In genomic region chr17:47239663-47240374, GRCh38 we compare ENCODE assay signal across 9 cellular contexts. TPM values are rescaled to one million over a fixed set of nuclear protein-coding genes. Genes with fewer than 3 reads are reported as not detected.
DNase-seq lines count a peak whose midpoint lies in the region; ATAC-seq and TF ChIP-seq lines count a peak whose summit lies in the region.
"Had no signal": no experiment of that assay in that cellular context is flagged by ENCODE, and none has a peak within 500 bp of the region (broad histone marks: within the 10 kb centered on the region; RNA-seq: fewer than 3 reads in every experiment).

No MANE protein-coding gene starts in this region.

- H3K27me3 ChIP-seq in A673 (replicated peaks; ENCODE audit: insufficient read depth, low read depth, low read length, poor library complexity) (no peaks in the 10 kb centered on the region), Peyer's patch (no peaks in the 10 kb centered on the region), esophagus (ENCODE audit: control insufficient read depth in 1 of 2, insufficient read depth in 2 of 2, low read length in 2 of 2) (no peaks in the 10 kb centered on the region)

- peaks cover 5 to 9% of the 10 kb centered on the region in 2 donors for H3K27me3 Mint-ChIP-seq in natural killer cell treated with Interleukin-12 subunit alpha and Interleukin-12 subunit beta and Interleukin-15 and Interleukin-18, amount 100 ng/mL, for 72 hours
- peaks cover 20% of the 10 kb centered on the region for H3K27me3 Mint-ChIP-seq in T-helper 17 cell

- no peaks in the 10 kb centered on the region for H3K36me3 ChIP-seq in A673 (ENCODE audit: insufficient read depth, low read length, poor library complexity, severe bottlenecking)
- H3K36me3 ChIP-seq in HEK293 (ENCODE audit: control insufficient read depth in 2 of 2, insufficient read depth in 1 of 2, low read length in 2 of 2): no peaks in the 10 kb centered on the region
- no peaks in the 10 kb centered on the region for H3K36me3 ChIP-seq in Peyer's patch
- H3K36me3 ChIP-seq in esophagus (ENCODE audit: control insufficient read depth in 2 of 2, insufficient read depth in 2 of 2, low read length in 1 of 2): no peaks in the 10 kb centered on the region

- H3K27ac ChIP-seq in A673 (ENCODE audit: low read depth, low read length, poor library complexity, severe bottlenecking) (peak overlapping the region; percentile 37), HEK293 (ENCODE audit: extremely low read depth, low read depth, low read length) (peak overlapping the region; percentile 58), Peyer's patch (peak overlapping the region; percentile 20 to 72 (median 50)), esophagus (ENCODE audit: low read depth in 2 of 2, low read length in 1 of 2) (peak overlapping the region; percentile 54 to 56)

- intact Hi-C loops in A673 (cut with micrococcal nuclease; ENCODE audit: unreplicated experiment): no loop called here

- peaks cover 8% of the 10 kb centered on the region for H3K4me1 ChIP-seq in A673 (ENCODE audit: insufficient read depth, low read length, poor library complexity, severe bottlenecking)
- H3K4me1 ChIP-seq in HEK293 (ENCODE audit: control insufficient read depth, insufficient read depth, low read length): peaks cover 11% of the 10 kb centered on the region
- peaks cover 0 to 13% (median 0%) of the 10 kb centered on the region in 4 donors for H3K4me1 ChIP-seq in Peyer's patch
- no peaks in the 10 kb centered on the region for H3K4me1 ChIP-seq in esophagus (ENCODE audit: control insufficient read depth in 2 of 2, insufficient read depth in 2 of 2, low read length in 1 of 2)

- TF ChIP-seq CTCF in A673 (conservative IDR thresholded peaks at IDR 0.05; ENCODE audit: low read depth, low read length) (no peak), HEK293 (tag by site-specific recombination; IDR thresholded peaks at IDR 0.05) (no peak), Peyer's patch (IDR thresholded peaks at IDR 0.05) (no peak)

- TF ChIP-seq POLR2A in Peyer's patch (IDR thresholded peaks at IDR 0.05): no peak

- POLR2A ChIA-PET in A673 (lab: Charles Lee; ENCODE audit: low non-redundant PET): no interaction called here
- POLR2A ChIA-PET in HEK293 (lab: Yijun Ruan, JAX): interaction anchor here (0.6 to 1.1 kb wide), 6 partner anchors 9 to 76 kb away, joined by 3 to 5 read pairs (median 4); partner anchors contain the start of gene CDC27

- ATAC-seq in natural killer cell treated with Interleukin-12 subunit alpha and Interleukin-12 subunit beta and Interleukin-15 and Interleukin-18, amount 100 ng/mL, for 72 hours: peak; percentile 50 to 63
- no peak for ATAC-seq in T-helper 17 cell
- no peak for ATAC-seq in GM18517 (IDR thresholded peaks at IDR 0.05; ENCODE audit: unreplicated experiment)

- peak; percentile 80 for DNase-seq in A673 (ENCODE audit: low spot score)
- DNase-seq in Peyer's patch: peak in 2 of 3 donors; percentile 42 to 68
- DNase-seq in natural killer cell treated with Interleukin-12 subunit alpha and Interleukin-12 subunit beta and Interleukin-15 and Interleukin-18, amount 100 ng/mL, for 72 hours (ENCODE audit: low spot score): no peak
- no peak for DNase-seq in T-helper 17 cell
- no peak for DNase-seq in activated CD4-positive, CD25-positive, alpha-beta regulatory T cell treated with anti-CD3 and anti-CD28 coated beads, Interleukin-2, amount 50 U/mL, for 72 hours

- 80 to 82% methylated on average over 7 of the region's 7 CpGs for WGBS in esophagus, 2 donors

- H3K4me3 ChIP-seq in A673 (ENCODE audit: low read depth, low read length, poor library complexity, severe bottlenecking) (no peak overlapping the region), HEK293 (ENCODE audit: low read depth, low read length) (no peak overlapping the region), Peyer's patch (no peak overlapping the region), esophagus (ENCODE audit: low read depth in 1 of 2, low read length in 2 of 2) (no peak overlapping the region)

- H3K36me3 Mint-ChIP-seq in natural killer cell treated with Interleukin-12 subunit alpha and Interleukin-12 subunit beta and Interleukin-15 and Interleukin-18, amount 100 ng/mL, for 72 hours: no peaks in the 10 kb centered on the region
- H3K36me3 Mint-ChIP-seq in T-helper 17 cell (ENCODE audit: low read depth): no peaks in the 10 kb centered on the region
- H3K36me3 Mint-ChIP-seq: brain had no signal

- CTCF ChIA-PET in A673 (lab: Charles Lee) (no interaction called here), HEK293 (lab: Yijun Ruan, JAX) (interaction anchor here (0.6 to 4.4 kb wide), 8 partner anchors 9 to 232 kb away, joined by 3 to 31 read pairs (median 4); no protein-coding TSS in a partner anchor)

- BruUV-seq in A673 (replicated peaks; lab: Mats Ljungman, UMichigan): no TSS peak

- no peaks in the 10 kb centered on the region for H3K9me3 Mint-ChIP-seq in natural killer cell treated with Interleukin-12 subunit alpha and Interleukin-12 subunit beta and Interleukin-15 and Interleukin-18, amount 100 ng/mL, for 72 hours

- H3K4me3 Mint-ChIP-seq in natural killer cell treated with Interleukin-12 subunit alpha and Interleukin-12 subunit beta and Interleukin-15 and Interleukin-18, amount 100 ng/mL, for 72 hours: no peak overlapping the region
- H3K4me3 Mint-ChIP-seq in T-helper 17 cell: no peak overlapping the region
- H3K4me3 Mint-ChIP-seq: brain had no signal

- H3K4me1 Mint-ChIP-seq in natural killer cell treated with Interleukin-12 subunit alpha and Interleukin-12 subunit beta and Interleukin-15 and Interleukin-18, amount 100 ng/mL, for 72 hours (ENCODE audit: low read depth in 2 of 2): peaks cover 13 to 15% of the 10 kb centered on the region in 2 donors
- H3K4me1 Mint-ChIP-seq in T-helper 17 cell: peaks cover 12% of the 10 kb centered on the region

- H3K27ac Mint-ChIP-seq in natural killer cell treated with Interleukin-12 subunit alpha and Interleukin-12 subunit beta and Interleukin-15 and Interleukin-18, amount 100 ng/mL, for 72 hours: peak overlapping the region in 1 of 2 donors; percentile 33
- no peak overlapping the region for H3K27ac Mint-ChIP-seq in T-helper 17 cell

- H3K9me3 ChIP-seq in A673 (ENCODE audit: low read depth, low read length, poor library complexity, severe bottlenecking) (no peaks in the 10 kb centered on the region), HEK293 (ENCODE audit: control insufficient read depth, insufficient read depth, low read depth, low read length) (no peaks in the 10 kb centered on the region), Peyer's patch (no peaks in the 10 kb centered on the region), esophagus (ENCODE audit: control insufficient read depth in 2 of 2, insufficient read depth in 1 of 2, low read depth in 1 of 2, low read length in 1 of 2) (no peaks in the 10 kb centered on the region), T-helper 17 cell (ENCODE audit: control insufficient read depth, low read length, poor library complexity, severe bottlenecking) (no peaks in the 10 kb centered on the region)

TF ChIP-seq in HEK293, 187 proteins besides CTCF, POLR2A, EP300 and RAD21 (continues in another document):
- TF ChIP-seq ZNF335 (tag by site-specific recombination; conservative IDR thresholded peaks at IDR 0.05) (peak; percentile 1; the same call in 1 of the 2 replicates), ZNF10 (tag by site-specific recombination; IDR thresholded peaks at IDR 0.05) (no peak), ZNF184 (tag by site-specific recombination; IDR thresholded peaks at IDR 0.05) (peak; percentile 62; the same call in 1 of the 2 replicates), ZNF629 (tag by site-specific recombination; IDR thresholded peaks at IDR 0.05) (peak; percentile 26; the same call in 1 of the 2 replicates), ZNF596 (tag by site-specific recombination; IDR thresholded peaks at IDR 0.05) (no peak), ZNF777 (tag by site-specific recombination; IDR thresholded peaks at IDR 0.05; ENCODE audit: borderline replicate concordance) (no peak), ZNF660 (tag by site-specific recombination; IDR thresholded peaks at IDR 0.05) (peak; percentile 45; the same call in 1 of the 2 replicates), ZBTB20 (tag by site-specific recombination; IDR thresholded peaks at IDR 0.05) (0 out of 2 replicates have a peak, but pooled peaks have one; percentile 27), SP2 (tag by site-specific recombination; IDR thresholded peaks at IDR 0.05) (peak; percentile 8; the same call in 1 of the 2 replicates)
- TF ChIP-seq, protein P1, sequence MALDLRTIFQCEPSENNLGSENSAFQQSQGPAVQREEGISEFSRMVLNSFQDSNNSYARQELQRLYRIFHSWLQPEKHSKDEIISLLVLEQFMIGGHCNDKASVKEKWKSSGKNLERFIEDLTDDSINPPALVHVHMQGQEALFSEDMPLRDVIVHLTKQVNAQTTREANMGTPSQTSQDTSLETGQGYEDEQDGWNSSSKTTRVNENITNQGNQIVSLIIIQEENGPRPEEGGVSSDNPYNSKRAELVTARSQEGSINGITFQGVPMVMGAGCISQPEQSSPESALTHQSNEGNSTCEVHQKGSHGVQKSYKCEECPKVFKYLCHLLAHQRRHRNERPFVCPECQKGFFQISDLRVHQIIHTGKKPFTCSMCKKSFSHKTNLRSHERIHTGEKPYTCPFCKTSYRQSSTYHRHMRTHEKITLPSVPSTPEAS (tag by site-specific recombination; IDR thresholded peaks at IDR 0.05): no peak

RNA-seq across cellular contexts. Expression of gene ITGB3, which starts 13.8 kb away (rescaled TPM):
- total RNA-seq in A673 (2021): not detected in 2 replicates
- 10 to 100 TPM in 1 of 4 donors, 1 to 10 TPM in 3; 4.6 to 18.2 (median 6.6) TPM for total RNA-seq in Peyer's patch
- 1 to 10 TPM in 1 of 2 donors, under 1 TPM in 1; 0.71 to 1.0 TPM for polyA plus RNA-seq in esophagus
- under 1 TPM in 1 of 2 donors, not detected in 1; 0.39 TPM for total RNA-seq in natural killer cell treated with Interleukin-12 subunit alpha and Interleukin-12 subunit beta and Interleukin-15 and Interleukin-18, amount 100 ng/mL, for 72 hours
- 100 to 1,000 TPM in 1 of 2 donors, 1 to 10 TPM in 1; 7.8 to 283 TPM for total RNA-seq in T-helper 17 cell

RNA-seq across cellular contexts. Expression of gene MYL4, which starts 30.7 kb away (rescaled TPM):
- total RNA-seq in A673 (2021): not detected in 2 replicates
- total RNA-seq in Peyer's patch: 1 to 10 TPM in 1 of 4 donors, not detected in 3; 9.1 TPM
- polyA plus RNA-seq in esophagus: under 1 TPM; 0.12 to 0.18 TPM
- 1 to 10 TPM in 1 of 2 donors, under 1 TPM in 1; 0.92 to 1.1 TPM for total RNA-seq in natural killer cell treated with Interleukin-12 subunit alpha and Interleukin-12 subunit beta and Interleukin-15 and Interleukin-18, amount 100 ng/mL, for 72 hours
- not detected for total RNA-seq in T-helper 17 cell

RNA-seq across cellular contexts. Expression of gene CDC27, which starts 50.7 kb away (rescaled TPM):
- total RNA-seq in A673 (2021) (95.9 and 120 TPM in 2 replicates), Peyer's patch (10 to 100 TPM; 29.9 to 72.6 (median 47.4) TPM), T-helper 17 cell (10 to 100 TPM; 50.1 to 61.6 TPM)
- polyA plus RNA-seq in esophagus: 10 to 100 TPM in 1 of 2 donors, 1 to 10 TPM in 1; 9.0 to 16.7 TPM
- total RNA-seq in natural killer cell treated with Interleukin-12 subunit alpha and Interleukin-12 subunit beta and Interleukin-15 and Interleukin-18, amount 100 ng/mL, for 72 hours: 100 to 1,000 TPM; 134 to 141 TPM

Comparison
In these comparisons a context has a peak if more than half of its experiments do, and no peak if none do; other contexts are left out.
1. DNase-seq: peak in A673 (single experiment) and Peyer's patch (2 of 3); none in natural killer cell treated with Interleukin-12 subunit alpha and Interleukin-12 subunit beta and Interleukin-15 and Interleukin-18, amount 100 ng/mL, for 72 hours (single experiment), T-helper 17 cell (0 of 3) and activated CD4-positive, CD25-positive, alpha-beta regulatory T cell treated with anti-CD3 and anti-CD28 coated beads, Interleukin-2, amount 50 U/mL, for 72 hours (single experiment).
2. ATAC-seq: peak in natural killer cell treated with Interleukin-12 subunit alpha and Interleukin-12 subunit beta and Interleukin-15 and Interleukin-18, amount 100 ng/mL, for 72 hours (2 of 2); none in T-helper 17 cell (single experiment) and GM18517 (single experiment).
3. Peak in every context shown above with its lines, with median percentiles within 50 percentile points of each other: H3K27ac ChIP-seq.